Comparison of ENCODE assay signal across 15 cellular contexts in genomic region chr7:46549347-46549746, GRCh38.
DNase-seq lines count a peak whose midpoint lies in the region; ATAC-seq, FAIRE-seq and TF ChIP-seq lines count a peak whose summit lies in the region.
"Had no signal": no experiment of that assay in that cellular context is flagged by ENCODE, and none has a peak within 500 bp of the region (broad histone marks: within the 10 kb centered on the region; RNA-seq: fewer than 3 reads in every experiment).

No MANE protein-coding gene starts in this region.

- no peaks in the 10 kb centered on the region for H3K4me1 ChIP-seq in K562 (replicated peaks in 1 of 2; ENCODE audit: control insufficient read depth in 2 of 2, insufficient read depth in 2 of 2, low read length in 2 of 2)
- H3K4me1 ChIP-seq in foreskin keratinocyte, result peaks cover 39% of the 10 kb centered on the region
- peaks cover 0 to 2% of the 10 kb centered on the region in 2 donors for H3K4me1 ChIP-seq in small intestine (ENCODE audit: control insufficient read depth in 2 of 2, insufficient read depth in 1 of 2, low read depth in 1 of 2, low read length in 1 of 2)
- H3K4me1 ChIP-seq: BE2C had no signal

- H3K27me3 ChIP-seq in K562 (ENCODE audit: control insufficient read depth in 2 of 2, insufficient read depth in 2 of 2, low read length in 2 of 2), result no peaks in the 10 kb centered on the region
- no peaks in the 10 kb centered on the region for H3K27me3 ChIP-seq in foreskin keratinocyte
- no peaks in the 10 kb centered on the region for H3K27me3 ChIP-seq in small intestine (ENCODE audit: control insufficient read depth in 2 of 2, insufficient read depth in 2 of 2, low read length in 2 of 2)
- H3K27me3 ChIP-seq: BE2C had no signal

- no peaks in the 10 kb centered on the region for H4K20me1 ChIP-seq in K562 (replicated peaks; ENCODE audit: control insufficient read depth, insufficient read depth, low read length)

- no peak overlapping the region for H3K4me2 ChIP-seq in K562 (ENCODE audit: insufficient read depth, low read length)
- H3K4me2 ChIP-seq: A549 had no signal

- no peaks in the 10 kb centered on the region for H3K79me2 ChIP-seq in K562 (ENCODE audit: control insufficient read depth, insufficient read depth, low read length)

- no peak overlapping the region for H3K9ac ChIP-seq in K562 (ENCODE audit: insufficient read depth in 1 of 2, low read depth in 2 of 2, low read length in 2 of 2)
- H3K9ac ChIP-seq: GM23248 had no signal

- POLR2A ChIA-PET in K562 (lab: Yijun Ruan, JAX), result no interaction called here

- intact Hi-C loops in K562 (cut with micrococcal nuclease), result no loop called here

- DNase-seq in K562 (ENCODE audit: extremely low read depth in 1 of 4, low spot score in 3 of 4) (no peak), foreskin keratinocyte (no peak), left lobe of liver (ENCODE audit: low spot score) (no peak), small intestine (peak; percentile 65), GM10266 (ENCODE audit: extremely low spot score) (no peak), HPDE6-E6E7 (ENCODE audit: extremely low spot score) (no peak)
- DNase-seq: BE2C; CD4-positive, alpha-beta memory T cell; DMS53; GF-D8; GM23248 had no signal

- H3K9me1 ChIP-seq in K562 (ENCODE audit: control insufficient read depth, insufficient read depth, low read length), result no peaks in the 10 kb centered on the region

- ATAC-seq in K562, result no peak
- no peak for ATAC-seq in foreskin keratinocyte
- ATAC-seq in left lobe of liver, result peak; percentile 48
- ATAC-seq in HG02938 (IDR thresholded peaks at IDR 0.05; ENCODE audit: unreplicated experiment), result no peak
- no peak for ATAC-seq in HG02852 (IDR thresholded peaks at IDR 0.05; ENCODE audit: unreplicated experiment)
- ATAC-seq: A549 had no signal

- TF ChIP-seq RAD21 in K562 (CRISPR knock-in tag; conservative IDR thresholded peaks at IDR 0.05 in 1 of 2, IDR thresholded peaks at IDR 0.05 in 1 of 2), result no peak

- TF ChIP-seq CTCF in K562 (IDR thresholded peaks at IDR 0.05 in 2 of 3, conservative IDR thresholded peaks at IDR 0.05 in 1 of 3; ENCODE audit: insufficient read depth in 2 of 3, low read depth in 1 of 3, low read length in 3 of 3), result no peak
- no peak for TF ChIP-seq CTCF in foreskin keratinocyte (conservative IDR thresholded peaks at IDR 0.05)
- no peak for TF ChIP-seq CTCF in GM10266 (IDR thresholded peaks at IDR 0.05; ENCODE audit: control insufficient read depth, insufficient read depth, low read depth, missing control alignments)

- in situ Hi-C loops in K562 (cut with MboI), result no loop called here

- H3K36me3 ChIP-seq in K562 (ENCODE audit: control insufficient read depth, insufficient read depth, low read length) (no peaks in the 10 kb centered on the region), small intestine (ENCODE audit: control insufficient read depth in 2 of 2, insufficient read depth in 2 of 2, low read length in 2 of 2) (no peaks in the 10 kb centered on the region)
- H3K36me3 ChIP-seq: BE2C had no signal

- H3K9me3 ChIP-seq in K562 (replicated peaks; ENCODE audit: control insufficient read depth, insufficient read depth, low read depth, low read length) (0 out of 2 replicates have a peak, but pooled peaks cover 2% of the 10 kb centered on the region), small intestine (ENCODE audit: control insufficient read depth, low read depth) (no peaks in the 10 kb centered on the region)
- H3K9me3 ChIP-seq: A549, BE2C had no signal

- CTCF ChIA-PET in K562 (lab: Yijun Ruan, JAX; ENCODE audit: low intra/inter-chr PET ratio), result no interaction called here

- H3K27ac ChIP-seq in K562 (ENCODE audit: extremely low read depth, low read depth, low read length) (no peak overlapping the region), foreskin keratinocyte (peak overlapping the region; percentile 38), small intestine (ENCODE audit: low read depth in 1 of 2, low read length in 1 of 2) (no peak overlapping the region)
- H3K27ac ChIP-seq: A549, C4-2B, GM23248 had no signal

- no TSS peak for BruUV-seq in K562 (replicated peaks; lab: Mats Ljungman, UMichigan)

- no peak for FAIRE-seq in K562 (lab: Jason Lieb, UNC)
- FAIRE-seq in small intestine (lab: Jason Lieb, UNC), result no peak
- FAIRE-seq: A549 had no signal

- H3K4me3 ChIP-seq in K562, result no peak overlapping the region
- H3K4me3 ChIP-seq in small intestine (ENCODE audit: low read depth in 1 of 2, low read length in 2 of 2), result no peak overlapping the region
- H3K4me3 ChIP-seq: A549, GM23248 had no signal

- whole genome bisulfite sequencing in K562 (ENCODE audit: insufficient coverage, low coverage, missing lambda C conversion rate), result 0% methylated on average over 1 of the region's 1 CpG
- WGBS in small intestine, 3 donors, result 9 to 68% (median 18%) methylated on average over 1 of the region's 1 CpG

- TF ChIP-seq POLR2A in K562 (conservative IDR thresholded peaks at IDR 0.05), result no peak

- no peak overlapping the region for H2AFZ ChIP-seq in K562 (ENCODE audit: low read depth, low read length)
- H2AFZ ChIP-seq: GM23248 had no signal

- TF ChIP-seq EP300 in K562 (IDR thresholded peaks at IDR 0.05; ENCODE audit: low read length), result no peak

TF ChIP-seq in K562, 482 proteins besides CTCF, POLR2A, EP300 and RAD21:
- TF ChIP-seq TFE3 (CRISPR knock-in tag; IDR thresholded peaks at IDR 0.05) (peak; percentile 79), ETV5 (CRISPR knock-in tag; IDR thresholded peaks at IDR 0.05; ENCODE audit: low read depth) (no peak)
